19 cellular contexts compared by ENCODE assay signal in the genomic region with DNA sequence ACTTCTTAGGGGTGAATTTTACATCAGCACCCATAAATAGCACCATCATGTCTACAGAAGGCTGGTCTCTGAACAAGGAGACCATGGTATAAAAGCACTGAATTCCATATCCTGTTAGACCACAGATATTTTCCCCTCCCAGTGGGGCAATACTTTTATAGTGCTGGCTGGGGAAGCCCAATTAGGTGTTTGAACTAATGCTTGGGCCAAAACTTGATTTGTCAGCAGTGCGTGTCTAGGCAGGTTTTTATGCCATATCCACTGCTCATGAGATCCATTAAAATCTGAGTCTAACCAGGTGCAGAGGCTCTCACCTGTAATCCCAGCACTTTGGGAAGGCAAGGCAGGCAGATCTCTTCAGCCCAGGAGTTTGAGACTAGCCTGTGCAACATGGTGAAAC.
"Had no signal": no experiment of that assay in that cellular context is flagged by ENCODE, and none has a peak within 500 bp of the region (broad histone marks: within the 10 kb centered on the region; RNA-seq: fewer than 3 reads in every experiment).

No MANE protein-coding gene starts in this region.

- H3K27ac ChIP-seq: colonic mucosa, left lung, neural progenitor cell, spleen, transverse colon had no signal

- DNase-seq: activated CD4-positive, alpha-beta T cell treated with anti-CD3 and anti-CD28 coated beads, Interleukin-2, amount 10 ng/mL, durations not matched to agents 24 days and 14 days; activated CD4-positive, CD25-positive, alpha-beta regulatory T cell treated with anti-CD3 and anti-CD28 coated beads, Interleukin-2, amount 50 U/mL, for 72 hours; activated CD8-positive, alpha-beta memory T cell treated with anti-CD3 and anti-CD28 coated beads, Interleukin-2, amount 10 ng/mL, durations not matched to agents 7 days and 5 days; activated CD8-positive, alpha-beta T cell treated with anti-CD3 and anti-CD28 coated beads, Interleukin-2, amount 10 ng/mL, durations not matched to agents 7 days and 5 days; activated naive CD8-positive, alpha-beta T cell treated with anti-CD3 and anti-CD28 coated beads, Interleukin-2, amount 50 U/mL, for 24 hours; activated T-cell treated with anti-CD3 and anti-CD28 coated beads, Interleukin-2, amount 50 U/mL, for 48 hours; colonic mucosa; effector memory CD4-positive, alpha-beta T cell; foreskin fibroblast; left lung; mesendoderm; natural killer cell; occipital lobe; right cardiac atrium; spleen; stimulated activated naive CD4-positive, alpha-beta T cell treated with Interleukin-2 at 50 U/mL for 16 hours; T-helper 2 cell; transverse colon had no signal

- ATAC-seq: activated CD8-positive, alpha-beta memory T cell treated with anti-CD3 and anti-CD28 coated beads, Interleukin-2, amount 10 ng/mL, durations not matched to agents 7 days and 5 days; activated CD8-positive, alpha-beta T cell treated with anti-CD3 and anti-CD28 coated beads, Interleukin-2, amount 10 ng/mL, durations not matched to agents 7 days and 5 days; activated naive CD8-positive, alpha-beta T cell treated with anti-CD3 and anti-CD28 coated beads, Interleukin-2, amount 50 U/mL, for 24 hours; left lung; natural killer cell; right cardiac atrium had no signal
